9 cellular contexts compared by ENCODE assay signal in the genomic region with DNA sequence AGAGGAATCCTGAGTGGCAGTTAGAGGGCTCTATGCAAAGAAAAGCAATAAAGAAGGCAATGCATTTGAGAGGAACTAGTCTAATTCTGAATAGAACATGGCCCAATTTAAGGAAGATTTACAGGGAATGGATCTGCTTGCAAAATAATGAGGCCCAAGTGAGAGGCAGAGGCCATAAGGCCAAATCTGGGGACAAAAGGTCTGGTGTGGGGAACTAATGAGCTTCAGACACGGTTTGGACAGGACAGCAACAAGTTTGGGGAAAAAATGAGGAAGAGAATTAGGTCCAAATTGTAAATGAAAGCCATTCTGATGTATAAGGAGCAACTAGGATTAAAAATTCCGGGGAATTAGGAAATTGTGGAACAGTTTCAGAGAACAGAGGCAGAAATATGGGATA.
A peak's percentile ranks its signal among the peaks of the same experiment; 100 is the strongest.
DNase-seq lines count a peak whose midpoint lies in the region; ATAC-seq and TF ChIP-seq lines count a peak whose summit lies in the region.
"Had no signal": no experiment of that assay in that cellular context is flagged by ENCODE, and none has a peak within 500 bp of the region (broad histone marks: within the 10 kb centered on the region; RNA-seq: fewer than 3 reads in every experiment).

No MANE protein-coding gene starts in this region.

- H3K27ac Mint-ChIP-seq in MCF 10A (ENCODE audit: low read depth, unreplicated experiment) = peak overlapping the region; percentile 70

- no peak for TF ChIP-seq CTCF in heart right ventricle (IDR thresholded peaks at IDR 0.05)
- TF ChIP-seq CTCF in MCF 10A (IDR thresholded peaks at IDR 0.05; ENCODE audit: unreplicated experiment) = no peak

- BruUV-seq in MCF 10A (replicated peaks; lab: Mats Ljungman, UMichigan) = TSS peak; percentile 28

- no peaks in the 10 kb centered on the region for H3K27me3 ChIP-seq in heart right ventricle

- H3K4me3 ChIP-seq in heart right ventricle (peak overlapping the region in 9 of 10 donors; percentile 77 to 96 (median 89)), mesodermal cell (ENCODE audit: extremely low read depth, insufficient read depth, low read length, poor library complexity, severe bottlenecking) (peak overlapping the region; percentile 90), urinary bladder (ENCODE audit: low read depth, low read length) (peak overlapping the region; percentile 84)

- WGBS in heart right ventricle, 2 donors = 19 to 35% methylated on average over 2 of the region's 2 CpGs
- WGBS in mesodermal cell (ENCODE audit: insufficient coverage in 2 of 2), 2 experiments = 7 to 8% methylated on average over 2 of the region's 2 CpGs
- WGBS in urinary bladder = 17% methylated on average over 2 of the region's 2 CpGs

- DNase-seq in heart right ventricle = no peak
- no peak for DNase-seq in Right ventricle myocardium superior
- no peak for DNase-seq in MCF 10A (ENCODE audit: unreplicated experiment)
- DNase-seq in stimulated activated CD4-positive, alpha-beta T cell treated with anti-CD3 and anti-CD28 coated beads, Interleukin-1b, Interleukin-23, amount 100 ng/mL, for 48 hours = no peak
- DNase-seq in NCI-H510A treated with DMSO at 0.1 percent for 48 hours (lab: John Stamatoyannopoulos, UW) = no peak
- DNase-seq in T1000 (lab: John Stamatoyannopoulos, UW) = no peak
- DNase-seq: GDM1 had no signal

- POLR2A ChIA-PET in MCF 10A (lab: Yijun Ruan, JAX) = interaction anchor here (0.6 to 1.2 kb wide), 10 partner anchors 9 to 484 kb away, joined by 3 to 4 read pairs (median 3); a partner anchor contains a TSS

- peak overlapping the region; percentile 72 for H3K4me3 Mint-ChIP-seq in MCF 10A (ENCODE audit: unreplicated experiment)

- CTCF ChIA-PET in MCF 10A (lab: Yijun Ruan, JAX) = interaction anchor here (0.6 to 2.4 kb wide), 4 partner anchors 15 to 798 kb away, joined by 4 to 8 read pairs (median 6); no protein-coding TSS in a partner anchor

- H3K9me3 ChIP-seq in heart right ventricle = no peaks in the 10 kb centered on the region
- H3K9me3 ChIP-seq in mesodermal cell (ENCODE audit: control insufficient read depth, low read length) = no peaks in the 10 kb centered on the region

- H3K4me1 Mint-ChIP-seq in MCF 10A (ENCODE audit: insufficient read depth, unreplicated experiment) = peaks cover 59% of the 10 kb centered on the region

- H3K4me1 ChIP-seq in heart right ventricle = peaks cover 27 to 68% (median 64%) of the 10 kb centered on the region in 9 donors
- peaks cover 53% of the 10 kb centered on the region for H3K4me1 ChIP-seq in mesodermal cell (ENCODE audit: control insufficient read depth, insufficient read depth, low read length, poor library complexity, severe bottlenecking)
- peaks cover 5% of the 10 kb centered on the region for H3K4me1 ChIP-seq in urinary bladder (ENCODE audit: insufficient read depth)

- H3K9me3 Mint-ChIP-seq in MCF 10A (ENCODE audit: unreplicated experiment) = no peaks in the 10 kb centered on the region

- H3K36me3 Mint-ChIP-seq in MCF 10A (ENCODE audit: insufficient read depth, unreplicated experiment) = peaks cover 17% of the 10 kb centered on the region

- H3K27ac ChIP-seq in heart right ventricle (peak overlapping the region in 8 of 10 donors; percentile 61 to 97 (median 92)), mesodermal cell (ENCODE audit: low read depth, low read length, severe bottlenecking) (peak overlapping the region; percentile 16), urinary bladder (ENCODE audit: low read depth) (no peak overlapping the region)

- H3K36me3 ChIP-seq in heart right ventricle = peaks cover 0 to 20% (median 0%) of the 10 kb centered on the region in 9 donors
- H3K36me3 ChIP-seq in mesodermal cell (ENCODE audit: control insufficient read depth, insufficient read depth, low read length) = peaks cover 23% of the 10 kb centered on the region
- no peaks in the 10 kb centered on the region for H3K36me3 ChIP-seq in urinary bladder (ENCODE audit: insufficient read depth)

- ATAC-seq in heart right ventricle (no peak), Right ventricle myocardium superior (ENCODE audit: poor library complexity) (no peak)

- intact Hi-C loops in heart right ventricle (cut with DNase I) = no loop called here
- intact Hi-C loops in Right ventricle myocardium superior (cut with DNase I) = no loop called here
- intact Hi-C loops in MCF 10A (cut with micrococcal nuclease) = no loop called here

- H3K27me3 Mint-ChIP-seq in MCF 10A (ENCODE audit: insufficient read depth, unreplicated experiment) = no peaks in the 10 kb centered on the region
